ENCODE assay signal across 12 cellular contexts in the genomic region with DNA sequence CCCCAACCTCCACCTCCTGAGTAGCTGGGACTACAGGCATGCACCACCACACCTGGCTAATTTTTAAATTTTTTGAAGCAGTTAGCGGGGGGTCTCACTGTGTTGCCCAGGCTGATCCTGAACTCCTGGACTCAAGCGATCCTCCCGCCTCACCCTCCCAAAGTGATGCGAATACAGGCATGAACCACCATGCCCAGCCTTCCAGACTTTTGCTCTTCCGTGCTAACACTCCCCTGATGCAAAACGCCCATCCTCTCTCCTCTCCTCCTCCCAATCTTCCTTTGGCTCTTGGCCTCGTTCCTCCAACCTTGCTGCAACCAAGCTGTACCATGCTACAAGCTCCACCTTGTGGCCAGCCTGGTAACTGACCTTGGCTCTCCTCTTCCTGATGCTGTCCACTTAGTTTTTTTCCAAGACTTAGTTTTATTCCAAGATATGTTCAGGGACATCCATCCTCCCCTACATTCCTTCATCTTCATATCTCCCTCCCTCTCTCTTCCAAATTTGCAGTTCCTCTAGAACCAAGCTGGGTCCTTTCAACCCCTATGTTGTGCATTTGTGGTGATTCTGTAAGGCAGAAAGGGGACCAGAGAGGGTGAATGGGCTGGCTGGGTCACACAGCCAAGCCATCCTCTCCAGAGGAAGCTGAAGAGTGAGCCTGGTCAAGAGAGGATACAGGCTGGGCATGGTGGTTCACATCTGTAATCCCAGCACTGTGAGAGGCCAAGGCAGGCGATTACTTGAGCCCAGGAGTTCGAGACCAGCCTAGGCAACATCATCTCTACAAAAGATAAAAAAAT. TPM values are rescaled to one million over a fixed set of nuclear protein-coding genes. Genes with fewer than 3 reads are reported as not detected.
DNase-seq lines count a peak whose midpoint lies in the region; ATAC-seq and TF ChIP-seq lines count a peak whose summit lies in the region.
"Had no signal": no experiment of that assay in that cellular context is flagged by ENCODE, and none has a peak within 500 bp of the region (broad histone marks: within the 10 kb centered on the region; RNA-seq: fewer than 3 reads in every experiment).

No MANE protein-coding gene starts in this region.

- no peak overlapping the region for H3K27ac ChIP-seq in heart right ventricle
- H3K27ac ChIP-seq in OCI-LY7 (ENCODE audit: low read depth, low read length, poor library complexity, severe bottlenecking): no peak overlapping the region
- H3K27ac ChIP-seq in upper lobe of right lung: no peak overlapping the region
- H3K27ac ChIP-seq: neutrophil had no signal

- H3K36me3 ChIP-seq in heart right ventricle (no peaks in the 10 kb centered on the region), OCI-LY7 (ENCODE audit: insufficient read depth, low read length) (no peaks in the 10 kb centered on the region), upper lobe of right lung (no peaks in the 10 kb centered on the region)
- H3K36me3 ChIP-seq: neutrophil had no signal

- TF ChIP-seq CTCF in heart right ventricle (IDR thresholded peaks at IDR 0.05) (peak in 7 of 9 donors; percentile 5 to 40 (median 24)), OCI-LY7 (conservative IDR thresholded peaks at IDR 0.05; ENCODE audit: low read length) (peak; percentile 81), fibroblast of mammary gland (conservative IDR thresholded peaks at IDR 0.05; ENCODE audit: control insufficient read depth, insufficient read depth, low read depth, low read length) (peak; percentile 47), upper lobe of right lung (IDR thresholded peaks at IDR 0.05) (peak; percentile 19)

- H2AFZ ChIP-seq in OCI-LY7 (ENCODE audit: low read length): no peak overlapping the region

- no peaks in the 10 kb centered on the region for H4K20me1 ChIP-seq in OCI-LY7 (ENCODE audit: insufficient read depth, low read length)

- WGBS in heart right ventricle, 2 donors: 87 to 89% methylated on average over 9 of the region's 9 CpGs

- no peak overlapping the region for H3K4me2 ChIP-seq in OCI-LY7 (ENCODE audit: low read length)

- H3K9me3 ChIP-seq in heart right ventricle (peaks cover 0 to 30% (median 16%) of the 10 kb centered on the region in 11 donors), OCI-LY7 (ENCODE audit: low read length) (peaks cover 10% of the 10 kb centered on the region), upper lobe of right lung (peaks cover 14% of the 10 kb centered on the region)

- no peaks in the 10 kb centered on the region for H3K9me2 ChIP-seq in OCI-LY7 (ENCODE audit: insufficient read depth, low read length)

- ATAC-seq in heart right ventricle (no peak), upper lobe of right lung (no peak), GM18519 (IDR thresholded peaks at IDR 0.05; ENCODE audit: low FRiP score, unreplicated experiment) (no peak)

- DNase-seq in heart right ventricle: no peak
- no peak for DNase-seq in cardiac septum (ENCODE audit: low spot score)
- peak; percentile 20 for DNase-seq in OCI-LY7 (ENCODE audit: low spot score)
- peak; percentile 21 for DNase-seq in fibroblast of mammary gland (ENCODE audit: low read depth)
- DNase-seq in upper lobe of right lung: no peak
- no peak for DNase-seq in inferior parietal cortex (ENCODE audit: extremely low spot score)
- DNase-seq in posterior vena cava (ENCODE audit: low spot score): no peak
- DNase-seq: activated B cell treated with CpG ODN at 0.5 μM for 24 hours, GF-D8, NCI-H1417 treated with DMSO at 0.1 percent for 48 hours had no signal

- H3K27me3 ChIP-seq in heart right ventricle (peaks cover 0 to 34% (median 12%) of the 10 kb centered on the region in 7 donors), upper lobe of right lung (peaks cover 34% of the 10 kb centered on the region)

- POLR2A ChIA-PET in OCI-LY7 (lab: Charles Lee): no interaction called here

- H3K4me3 ChIP-seq in heart right ventricle (no peak overlapping the region), OCI-LY7 (ENCODE audit: low read depth, low read length, poor library complexity, severe bottlenecking) (no peak overlapping the region), fibroblast of mammary gland (ENCODE audit: control insufficient read depth, low read depth, low read length) (no peak overlapping the region), upper lobe of right lung (no peak overlapping the region)

- intact Hi-C loops in heart right ventricle (cut with DNase I): no loop called here
- intact Hi-C loops in cardiac septum (cut with DNase I): no loop called here
- intact Hi-C loops in OCI-LY7 (cut with micrococcal nuclease; ENCODE audit: unreplicated experiment): no loop called here
- intact Hi-C loops in upper lobe of right lung (cut with DNase I): no loop called here
- intact Hi-C loops in posterior vena cava (cut with DNase I): no loop called here

- CTCF ChIA-PET in OCI-LY7 (lab: Charles Lee; ENCODE audit: unreplicated experiment): no interaction called here

- no TSS peak for BruUV-seq in OCI-LY7 (replicated peaks; lab: Mats Ljungman, UMichigan)

- H3K4me1 ChIP-seq in heart right ventricle: peaks cover 0 to 34% (median 12%) of the 10 kb centered on the region in 9 donors
- H3K4me1 ChIP-seq in OCI-LY7 (ENCODE audit: insufficient read depth, low read length, poor library complexity, severe bottlenecking): no peaks in the 10 kb centered on the region
- H3K4me1 ChIP-seq in upper lobe of right lung: peaks cover 5% of the 10 kb centered on the region

- no peaks in the 10 kb centered on the region for H3K79me2 ChIP-seq in OCI-LY7 (ENCODE audit: insufficient read depth, low read depth, low read length)

RNA-seq across cellular contexts. Expression of a gene that starts 32.8 kb away (rescaled TPM):
- under 1 TPM in 7 of 10 donors, not detected in 3; 0.07 to 0.68 (median 0.27) TPM for total RNA-seq in heart right ventricle
- under 1 TPM in 1 of 2 donors, not detected in 1; 0.14 TPM for polyA plus RNA-seq in heart right ventricle
- 0.16 TPM for total RNA-seq in cardiac septum
- 0.41 and 0.60 TPM in 2 replicates for total RNA-seq in OCI-LY7 (2014; rRNA removed; shearing (Covaris generic))
- total RNA-seq in OCI-LY7 (2022): 1.2 and 2.1 TPM in 2 replicates
- 5.6 TPM for total RNA-seq in upper lobe of right lung
- under 1 TPM; 0.42 to 0.43 TPM for total RNA-seq in posterior vena cava

Comparison
In these comparisons a context has a peak if more than half of its experiments do, and no peak if none do; other contexts are left out.
1. DNase-seq: peak in OCI-LY7 (single experiment) and fibroblast of mammary gland (single experiment); none in heart right ventricle (0 of 2), cardiac septum (single experiment), upper lobe of right lung (single experiment), inferior parietal cortex (single experiment) and posterior vena cava (single experiment).
2. CTCF ChIP-seq: peak in every context shown above with its lines; median percentile 81 in OCI-LY7; 47 in fibroblast of mammary gland; 24 in heart right ventricle; 19 in upper lobe of right lung.